1 cellular context compared by ENCODE assay signal in the genomic region with DNA sequence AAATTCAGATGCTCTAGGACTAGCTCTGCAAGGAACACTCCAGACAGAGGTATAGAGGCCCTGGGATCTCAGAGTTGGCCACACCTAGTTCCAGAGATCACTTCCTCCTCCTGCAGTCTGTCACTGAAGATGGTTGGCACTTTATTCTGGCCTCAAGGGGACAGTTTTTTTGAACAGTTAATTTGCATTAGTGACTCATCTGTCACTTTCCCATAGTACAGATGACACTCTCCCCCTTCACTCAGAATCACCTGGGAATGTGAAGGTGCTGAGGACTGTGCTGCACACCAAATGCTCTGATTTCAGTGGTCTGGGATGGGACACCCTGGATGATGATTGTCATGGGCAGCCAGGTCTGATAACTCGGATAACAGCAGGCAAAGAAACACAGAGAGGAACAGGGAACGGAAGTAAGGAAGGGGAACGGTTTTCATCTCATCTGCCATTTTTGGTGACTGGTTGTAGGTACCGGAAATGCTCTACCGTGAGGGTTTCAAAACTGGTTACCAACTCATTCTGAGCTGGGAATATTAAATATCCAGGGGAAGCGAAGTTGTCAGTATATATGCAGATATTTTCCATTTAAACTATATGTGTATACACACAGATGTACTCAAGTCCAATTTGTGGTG.
TF ChIP-seq lines count a peak whose summit lies in the region.

No MANE protein-coding gene starts in this region.

TF ChIP-seq in GM23338, 12 proteins besides CTCF, POLR2A, EP300 and RAD21 (continued from another document):
- TF ChIP-seq REST (IDR thresholded peaks at IDR 0.05; ENCODE audit: unreplicated experiment) (no peak), CREB1 (CRISPR knock-in tag; IDR thresholded peaks at IDR 0.05; ENCODE audit: low read depth) (no peak), ZNF114 (CRISPR knock-in tag; IDR thresholded peaks at IDR 0.05) (no peak)
